1 cellular context compared by ENCODE assay signal in genomic region chr1:109873278-109874175, GRCh38.
TF ChIP-seq lines count a peak whose summit lies in the region.

No MANE protein-coding gene starts in this region.

TF ChIP-seq in HEK293, 187 proteins besides CTCF, POLR2A, EP300 and RAD21 (continued from another document):
- TF ChIP-seq ZBTB49 (tag by site-specific recombination; IDR thresholded peaks at IDR 0.05; ENCODE audit: low read depth): no peak
- TF ChIP-seq ZNF23 (tag by site-specific recombination; IDR thresholded peaks at IDR 0.05; ENCODE audit: borderline replicate concordance): no peak
- no peak for TF ChIP-seq ZNF366 (tag by site-specific recombination; conservative IDR thresholded peaks at IDR 0.05)
